In genomic region chr6:39819676-39820075, GRCh38 we compare ENCODE assay signal across 19 cellular contexts. TPM values are rescaled to one million over a fixed set of nuclear protein-coding genes. Genes with fewer than 3 reads are reported as not detected.
DNase-seq lines count a peak whose midpoint lies in the region; ATAC-seq and TF ChIP-seq lines count a peak whose summit lies in the region.
"Had no signal": no experiment of that assay in that cellular context is flagged by ENCODE, and none has a peak within 500 bp of the region (broad histone marks: within the 10 kb centered on the region; RNA-seq: fewer than 3 reads in every experiment).

No MANE protein-coding gene starts in this region.

- H3K9ac ChIP-seq in rectal smooth muscle tissue (ENCODE audit: low read length) = no peak overlapping the region

- intact Hi-C loops in esophagus squamous epithelium (cut with DNase I) = no loop called here
- intact Hi-C loops in transverse colon (cut with DNase I; ENCODE audit: low total_unique reads) = no loop called here

- H3K4me1 ChIP-seq in Peyer's patch = peaks cover 0 to 37% (median 0%) of the 10 kb centered on the region in 4 donors
- H3K4me1 ChIP-seq in esophagus squamous epithelium = peaks cover 5 to 81% (median 38%) of the 10 kb centered on the region in 3 donors
- H3K4me1 ChIP-seq in rectal smooth muscle tissue (ENCODE audit: control insufficient read depth, insufficient read depth, low read length) = peaks cover 21% of the 10 kb centered on the region
- peaks cover 0 to 50% (median 16%) of the 10 kb centered on the region in 4 donors for H3K4me1 ChIP-seq in transverse colon
- H3K4me1 ChIP-seq: SJSA1 had no signal

- TF ChIP-seq EP300 in transverse colon (IDR thresholded peaks at IDR 0.05; ENCODE audit: low read depth) = no peak

- H3K27me3 ChIP-seq in Peyer's patch (no peaks in the 10 kb centered on the region), esophagus squamous epithelium (no peaks in the 10 kb centered on the region), rectal smooth muscle tissue (ENCODE audit: control insufficient read depth, insufficient read depth, low read length) (no peaks in the 10 kb centered on the region), transverse colon (no peaks in the 10 kb centered on the region)
- H3K27me3 ChIP-seq: SJSA1 had no signal

- H3K36me3 ChIP-seq in Peyer's patch (no peaks in the 10 kb centered on the region), esophagus squamous epithelium (no peaks in the 10 kb centered on the region), rectal smooth muscle tissue (ENCODE audit: control insufficient read depth, insufficient read depth, low read length) (no peaks in the 10 kb centered on the region), transverse colon (no peaks in the 10 kb centered on the region)
- H3K36me3 ChIP-seq: SJSA1 had no signal

- TF ChIP-seq POLR2A in Peyer's patch (IDR thresholded peaks at IDR 0.05) = no peak
- TF ChIP-seq POLR2A in esophagus squamous epithelium (IDR thresholded peaks at IDR 0.05) = no peak
- no peak for TF ChIP-seq POLR2A in transverse colon (IDR thresholded peaks at IDR 0.05)

- TF ChIP-seq CTCF in Peyer's patch (IDR thresholded peaks at IDR 0.05) (no peak), esophagus squamous epithelium (IDR thresholded peaks at IDR 0.05) (no peak), transverse colon (IDR thresholded peaks at IDR 0.05) (no peak)

- 60 to 70% methylated on average over 5 to 8 of the region's 8 CpGs for WGBS in esophagus squamous epithelium, 2 donors
- 59 to 75% methylated on average over 2 to 8 of the region's 8 CpGs for WGBS in transverse colon (ENCODE audit: low coverage in 1 of 2), 2 donors

- DNase-seq in Peyer's patch (no peak), esophagus squamous epithelium (lab: John Stamatoyannopoulos, UW) (no peak), transverse colon (no peak), NCI-H2029 treated with DMSO at 0.1 percent for 48 hours (lab: John Stamatoyannopoulos, UW) (no peak), iPS-NIHi11 (ENCODE audit: low spot score) (no peak)
- DNase-seq: activated CD4-positive, alpha-beta T cell treated with anti-CD3 and anti-CD28 coated beads, Interleukin-2, amount 10 ng/mL, durations not matched to agents 24 days and 14 days; cortex of kidney; DMS79; hippocampal formation; NCI-H1694; NCI-H226; PC-9; stimulated activated CD4-positive, alpha-beta T cell treated with anti-CD3 and anti-CD28 coated beads, Interleukin-4, amount 100 ng/mL, for 1 hour had no signal

- ATAC-seq in GM18868 (IDR thresholded peaks at IDR 0.05; ENCODE audit: unreplicated experiment) = no peak
- ATAC-seq: GM12878; natural killer cell treated with Interleukin-12 subunit alpha and Interleukin-12 subunit beta and Interleukin-15 and Interleukin-18, amount 100 ng/mL, for 72 hours had no signal

- H3K4me3 ChIP-seq in Peyer's patch (no peak overlapping the region), esophagus squamous epithelium (no peak overlapping the region), rectal smooth muscle tissue (ENCODE audit: low read length) (no peak overlapping the region), transverse colon (no peak overlapping the region)
- H3K4me3 ChIP-seq: GM12878, PC-9, SJSA1, smooth muscle cell had no signal

- H3K9me3 ChIP-seq in Peyer's patch (no peaks in the 10 kb centered on the region), esophagus squamous epithelium (no peaks in the 10 kb centered on the region), transverse colon (no peaks in the 10 kb centered on the region)
- H3K9me3 ChIP-seq: SJSA1 had no signal

- in situ Hi-C loops in transverse colon (cut with MboI; ENCODE audit: low pct_ligation_motif_present in 1 of 4, low pct_unique_long_range_greater_than_20kb in 1 of 4, low sequenced_read_pairs in 3 of 4) = no loop called here

- H3K27ac ChIP-seq in Peyer's patch (peak overlapping the region; percentile 13 to 81 (median 52)), esophagus squamous epithelium (peak overlapping the region; percentile 43 to 86 (median 78)), rectal smooth muscle tissue (ENCODE audit: low read depth, low read length) (peak overlapping the region; percentile 30), transverse colon (peak overlapping the region; percentile 77 to 83 (median 79))
- H3K27ac ChIP-seq: PC-9, SJSA1 had no signal

RNA-seq across cellular contexts. Expression of gene DAAM2, which starts 27.5 kb away (rescaled TPM):
- 100 to 1,000 TPM in 1 of 4 donors, 10 to 100 TPM in 2, 1 to 10 TPM in 1; 8.8 to 178 (median 22.5) TPM for total RNA-seq in Peyer's patch
- total RNA-seq in esophagus squamous epithelium = 10 to 100 TPM in 2 of 4 donors, 1 to 10 TPM in 2; 3.7 to 55.9 (median 11.9) TPM
- total RNA-seq in transverse colon = 10 to 100 TPM; 15.7 to 31.6 (median 20.7) TPM
- total RNA-seq: activated CD4-positive, alpha-beta T cell treated with anti-CD3 and anti-CD28 coated beads, Interleukin-2, amount 10 ng/mL, durations not matched to agents 24 days and 14 days; natural killer cell treated with Interleukin-12 subunit alpha and Interleukin-12 subunit beta and Interleukin-15 and Interleukin-18, amount 100 ng/mL, for 72 hours; PC-9 had no signal
